ENCODE assay signal across 8 cellular contexts in the genomic region with DNA sequence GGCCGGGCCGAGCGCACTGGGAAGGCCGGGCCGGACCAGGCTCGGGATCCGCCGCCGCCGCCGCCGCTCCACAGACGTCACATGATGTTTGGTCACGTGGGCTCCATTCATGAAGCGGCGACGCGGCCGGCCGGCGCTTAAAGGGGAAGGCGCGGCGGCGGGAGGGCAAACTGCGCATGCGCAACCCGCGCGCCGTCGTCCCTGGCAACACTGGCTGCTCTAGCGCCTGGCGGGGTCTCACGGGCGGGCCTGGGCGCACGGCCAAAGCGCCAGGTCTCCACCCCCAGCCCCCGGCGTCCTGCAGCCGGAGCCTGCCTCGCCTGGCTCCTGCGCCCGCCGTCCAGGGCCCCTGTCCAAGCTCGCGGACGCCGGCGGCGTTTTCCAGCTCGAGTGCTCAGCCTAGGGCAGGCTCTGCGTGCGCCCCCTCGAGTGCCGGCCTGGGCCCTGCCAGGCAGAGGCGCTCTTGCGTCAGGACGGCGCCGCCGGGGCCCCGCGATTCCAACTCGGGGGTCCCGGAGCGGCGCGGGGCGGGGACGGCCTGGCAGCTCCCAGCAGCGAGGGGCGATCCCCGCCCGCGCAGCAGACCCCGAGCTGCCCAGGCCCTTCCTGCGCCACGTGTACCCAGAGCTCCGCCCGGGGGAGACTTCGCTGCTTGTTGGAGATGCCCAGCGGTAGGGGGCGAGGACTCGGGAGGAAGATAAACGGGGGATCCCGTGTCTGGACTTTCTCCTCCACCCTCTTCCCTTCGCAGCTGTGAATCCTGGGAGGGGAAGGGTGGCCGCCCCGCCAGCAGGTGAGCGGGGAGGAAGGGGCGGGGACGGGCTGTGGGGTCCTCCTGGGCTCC. TPM values are rescaled to one million over a fixed set of nuclear protein-coding genes. Genes with fewer than 3 reads are reported as not detected.
DNase-seq lines count a peak whose midpoint lies in the region; ATAC-seq and TF ChIP-seq lines count a peak whose summit lies in the region.

A gene (minus strand): TSS at position 83 of the 844 bp plus-strand sequence. CDS start 4,550 bp downstream, outside the sequence.

- H3K27me3 Mint-ChIP-seq in T-helper 2 cell treated with Interferon-gamma antibody and Interleukin-4, amounts not matched to agents 5 μg/mL and 100 μg/mL, for 36 hours (ENCODE audit: low read depth) = peaks cover 3% of the 10 kb centered on the region

- ATAC-seq in HG02970 (IDR thresholded peaks at IDR 0.05; ENCODE audit: low FRiP score, unreplicated experiment) (peak; percentile 75), GM21576 (IDR thresholded peaks at IDR 0.05; ENCODE audit: unreplicated experiment) (no peak)

- TF ChIP-seq CTCF in ascending aorta (IDR thresholded peaks at IDR 0.05) = peak; percentile 15 to 49 (median 24)

- peak; percentile 46 for TF ChIP-seq POLR2A in GM15510 (IDR thresholded peaks at IDR 0.05; ENCODE audit: borderline replicate concordance, extremely low read depth, insufficient read length)

- no peaks in the 10 kb centered on the region for H3K9me3 Mint-ChIP-seq in T-helper 2 cell treated with Interferon-gamma antibody and Interleukin-4, amounts not matched to agents 5 μg/mL and 100 μg/mL, for 36 hours

- peaks cover 15% of the 10 kb centered on the region for H3K4me1 Mint-ChIP-seq in T-helper 2 cell treated with Interferon-gamma antibody and Interleukin-4, amounts not matched to agents 5 μg/mL and 100 μg/mL, for 36 hours (ENCODE audit: low read depth)

- no peaks in the 10 kb centered on the region for H3K36me3 ChIP-seq in ascending aorta

- H3K4me3 ChIP-seq in ascending aorta = peak within 1 kb of the TSS; percentile 85 to 97

- no peaks in the 10 kb centered on the region for H3K27me3 ChIP-seq in ascending aorta

- H3K4me3 Mint-ChIP-seq in T-helper 2 cell treated with Interferon-gamma antibody and Interleukin-4, amounts not matched to agents 5 μg/mL and 100 μg/mL, for 36 hours = peak within 1 kb of the TSS; percentile 94

- H3K4me1 ChIP-seq in ascending aorta = peaks cover 22 to 43% of the 10 kb centered on the region in 2 donors

- peak; percentile 87 for DNase-seq in NCI-H2029 (lab: John Stamatoyannopoulos, UW)
- DNase-seq in T-helper 2 cell treated with Interferon-gamma antibody and Interleukin-4, amounts not matched to agents 5 μg/mL and 100 μg/mL, for 36 hours (ENCODE audit: low spot score) = peak; percentile 92
- peak; percentile 72 to 95 for DNase-seq in ascending aorta (ENCODE audit: low spot score in 2 of 2)
- DNase-seq in hepatic stellate cell (ENCODE audit: low spot score) = peak; percentile 98
- peak; percentile 99 for DNase-seq in retina

- H3K27ac Mint-ChIP-seq in T-helper 2 cell treated with Interferon-gamma antibody and Interleukin-4, amounts not matched to agents 5 μg/mL and 100 μg/mL, for 36 hours = peak within 1 kb of the TSS; percentile 87

- intact Hi-C loops in ascending aorta (cut with DNase I) = loop anchor here (1.0 to 5.0 kb wide), 5 partner anchors 17 to 225 kb away; a partner anchor contains a TSS

- H3K36me3 Mint-ChIP-seq in T-helper 2 cell treated with Interferon-gamma antibody and Interleukin-4, amounts not matched to agents 5 μg/mL and 100 μg/mL, for 36 hours (ENCODE audit: low read depth) = peaks cover 1% of the 10 kb centered on the region

- H3K9me3 ChIP-seq in ascending aorta = no peaks in the 10 kb centered on the region

- H3K27ac ChIP-seq in ascending aorta = peak within 1 kb of the TSS; percentile 92 to 93

RNA-seq across cellular contexts. Expression of the gene that starts here (rescaled TPM):
- total RNA-seq in ascending aorta = 28.7 TPM
